In genomic region chr2:201709747-201710146, GRCh38 we compare ENCODE assay signal across 23 cellular contexts. TPM values are rescaled to one million over a fixed set of nuclear protein-coding genes. Genes with fewer than 3 reads are reported as not detected.
DNase-seq lines count a peak whose midpoint lies in the region; ATAC-seq, FAIRE-seq and TF ChIP-seq lines count a peak whose summit lies in the region.
"Had no signal": no experiment of that assay in that cellular context is flagged by ENCODE, and none has a peak within 500 bp of the region (broad histone marks: within the 10 kb centered on the region; RNA-seq: fewer than 3 reads in every experiment).

No MANE protein-coding gene starts in this region.

- H4K20me1 ChIP-seq in mammary epithelial cell (ENCODE audit: insufficient read depth, low read length) (no peaks in the 10 kb centered on the region), astrocyte (ENCODE audit: insufficient read depth, low read length) (no peaks in the 10 kb centered on the region), PC-9 (ENCODE audit: insufficient read depth) (no peaks in the 10 kb centered on the region)

- H3K4me1 Mint-ChIP-seq in MCF 10A (ENCODE audit: insufficient read depth, unreplicated experiment) (no peaks in the 10 kb centered on the region), astrocyte (ENCODE audit: low read depth, unreplicated experiment) (peaks cover 2% of the 10 kb centered on the region)
- H3K4me1 Mint-ChIP-seq: GM23338 had no signal

- dilution Hi-C loops in mammary epithelial cell (cut with HindIII; ENCODE audit: low sequenced_read_pairs), result no loop called here

- peaks cover 2% of the 10 kb centered on the region for H3F3A ChIP-seq in PC-9 (ENCODE audit: insufficient read depth, low read depth)

- H3K4me2 ChIP-seq in mammary epithelial cell (ENCODE audit: insufficient read depth, low read depth, low read length) (no peak overlapping the region), astrocyte (ENCODE audit: low read length) (no peak overlapping the region), PC-9 (no peak overlapping the region)
- H3K4me2 ChIP-seq: GM23338 had no signal

- in situ Hi-C loops in mammary epithelial cell (cut with MboI; ENCODE audit: low sequenced_read_pairs in 2 of 2), result no loop called here
- in situ Hi-C loops in SK-MEL-5 (cut with HindIII; ENCODE audit: low pct_unique_long_range_greater_than_20kb, low sequenced_read_pairs), result no loop called here

- H3K27ac ChIP-seq in mammary epithelial cell (ENCODE audit: insufficient read depth, low read depth, low read length), result no peak overlapping the region
- H3K27ac ChIP-seq in astrocyte (ENCODE audit: low read depth, low read length), result no peak overlapping the region
- no peak overlapping the region for H3K27ac ChIP-seq in PC-9
- no peak overlapping the region for H3K27ac ChIP-seq in gastroesophageal sphincter
- H3K27ac ChIP-seq: 22Rv1 had no signal

- CTCF ChIA-PET in mammary epithelial cell (lab: Charles Lee; ENCODE audit: low non-redundant PET), result interaction anchor here (0.7 kb wide), 1 partner anchor 347 kb away, joined by 3 read pairs; no protein-coding TSS in a partner anchor
- CTCF ChIA-PET in MCF 10A (lab: Yijun Ruan, JAX), result interaction anchor here (0.6 to 1.0 kb wide), 3 partner anchors 14 to 900 kb away, joined by 3 read pairs; no protein-coding TSS in a partner anchor
- CTCF ChIA-PET in PC-9 (lab: Charles Lee), result no interaction called here

- H3K27me3 Mint-ChIP-seq in MCF 10A (ENCODE audit: insufficient read depth, unreplicated experiment) (no peaks in the 10 kb centered on the region), astrocyte (ENCODE audit: low read depth, unreplicated experiment) (no peaks in the 10 kb centered on the region)

- ATAC-seq in gastroesophageal sphincter, result no peak
- ATAC-seq: GM12878, GM23338, HCT116 had no signal

- H3K36me3 Mint-ChIP-seq in MCF 10A (ENCODE audit: insufficient read depth, unreplicated experiment) (peaks cover 61% of the 10 kb centered on the region), astrocyte (ENCODE audit: low read depth, unreplicated experiment) (peaks cover 18% of the 10 kb centered on the region)

- TF ChIP-seq CTCF in mammary epithelial cell (conservative IDR thresholded peaks at IDR 0.05 in 1 of 2, IDR thresholded peaks at IDR 0.05 in 1 of 2; ENCODE audit: extremely low read depth in 1 of 2, insufficient read depth in 1 of 2, low read depth in 1 of 2, low read length in 2 of 2), result no peak
- TF ChIP-seq CTCF in MCF 10A (IDR thresholded peaks at IDR 0.05; ENCODE audit: unreplicated experiment), result no peak
- TF ChIP-seq CTCF in astrocyte (IDR thresholded peaks at IDR 0.05; ENCODE audit: insufficient read depth, low read depth, low read length), result no peak
- no peak for TF ChIP-seq CTCF in PC-9 (conservative IDR thresholded peaks at IDR 0.05)
- TF ChIP-seq CTCF in gastroesophageal sphincter (IDR thresholded peaks at IDR 0.05), result no peak

- no peak for TF ChIP-seq EP300 in gastroesophageal sphincter (IDR thresholded peaks at IDR 0.05)

- H2AFZ ChIP-seq in mammary epithelial cell (ENCODE audit: low read depth, low read length) (no peak overlapping the region), astrocyte (ENCODE audit: low read depth, low read length) (no peak overlapping the region), PC-9 (no peak overlapping the region)
- H2AFZ ChIP-seq: GM23338 had no signal

- H3K4me3 Mint-ChIP-seq in MCF 10A (ENCODE audit: unreplicated experiment), result no peak overlapping the region
- no peak overlapping the region for H3K4me3 Mint-ChIP-seq in astrocyte (ENCODE audit: unreplicated experiment)
- H3K4me3 Mint-ChIP-seq: GM23338 had no signal

- no peak for FAIRE-seq in astrocyte (lab: Jason Lieb, UNC)
- FAIRE-seq: GM12878 had no signal

- H3K4me3 ChIP-seq in mammary epithelial cell (replicated peaks in 1 of 3; ENCODE audit: insufficient read depth in 1 of 3, low read depth in 2 of 3, low read length in 3 of 3) (no peak overlapping the region), astrocyte (ENCODE audit: insufficient read depth, low read depth, low read length) (no peak overlapping the region), PC-9 (no peak overlapping the region), gastroesophageal sphincter (no peak overlapping the region)
- H3K4me3 ChIP-seq: GM12878, GM23338 had no signal

- H3K36me3 ChIP-seq in mammary epithelial cell (ENCODE audit: insufficient read depth, low read length), result peaks cover 37% of the 10 kb centered on the region
- peaks cover 26% of the 10 kb centered on the region for H3K36me3 ChIP-seq in astrocyte (ENCODE audit: insufficient read depth, low read length)
- H3K36me3 ChIP-seq in PC-9 (ENCODE audit: low read depth), result peaks cover 8% of the 10 kb centered on the region
- peaks cover 4 to 89% of the 10 kb centered on the region in 2 donors for H3K36me3 ChIP-seq in gastroesophageal sphincter

- no peaks in the 10 kb centered on the region for H3K9me3 Mint-ChIP-seq in MCF 10A (ENCODE audit: unreplicated experiment)
- no peaks in the 10 kb centered on the region for H3K9me3 Mint-ChIP-seq in astrocyte (ENCODE audit: unreplicated experiment)
- H3K9me3 Mint-ChIP-seq: GM23338 had no signal

- BruUV-seq in mammary epithelial cell (replicated peaks; lab: Mats Ljungman, UMichigan), result no TSS peak
- no TSS peak for BruUV-seq in MCF 10A (replicated peaks; lab: Mats Ljungman, UMichigan)
- BruUV-seq in PC-9 (replicated peaks; lab: Mats Ljungman, UMichigan), result no TSS peak

- DNase-seq in mammary epithelial cell, result peak; percentile 72
- DNase-seq in MCF 10A (ENCODE audit: unreplicated experiment), result no peak
- DNase-seq in SK-MEL-5 (ENCODE audit: low read depth, low spot score), result peak; percentile 88
- peak; percentile 32 for DNase-seq in astrocyte (ENCODE audit: low read depth)
- DNase-seq in PC-9, result no peak
- DNase-seq in superior temporal gyrus (ENCODE audit: extremely low spot score), result no peak
- no peak for DNase-seq in amniotic stem cell (lab: John Stamatoyannopoulos, UW)
- DNase-seq: COR-L47, DMS153, GF-D8, NCI-H1105 treated with DMSO at 0.1 percent for 48 hours, NCI-H1694 treated with DMSO at 0.1 percent for 48 hours, NCI-H2107, NCI-H510A, NCI-H748 treated with DMSO at 0.1 percent for 48 hours, OCI-M1, RPMI8226, SIG-M5 had no signal

- TF ChIP-seq POLR2A in gastroesophageal sphincter (IDR thresholded peaks at IDR 0.05), result no peak

- no peaks in the 10 kb centered on the region for H3K9me3 ChIP-seq in mammary epithelial cell (replicated peaks; ENCODE audit: insufficient read depth, low read length)
- H3K9me3 ChIP-seq in astrocyte (ENCODE audit: insufficient read depth, low read depth, low read length), result no peaks in the 10 kb centered on the region
- no peaks in the 10 kb centered on the region for H3K9me3 ChIP-seq in PC-9 (ENCODE audit: insufficient read depth, low read depth)
- H3K9me3 ChIP-seq in gastroesophageal sphincter, result no peaks in the 10 kb centered on the region

- POLR2A ChIA-PET in MCF 10A (lab: Yijun Ruan, JAX), result interaction anchor here (0.9 kb wide), 1 partner anchor 477 kb away, joined by 3 read pairs; no protein-coding TSS in a partner anchor
- POLR2A ChIA-PET in PC-9 (lab: Charles Lee; ENCODE audit: unreplicated experiment), result no interaction called here

- intact Hi-C loops in mammary epithelial cell (cut with micrococcal nuclease), result no loop called here
- intact Hi-C loops in MCF 10A (cut with micrococcal nuclease), result loop anchor here (10.0 kb wide), 1 partner anchor 475 kb away; no protein-coding TSS in a partner anchor
- intact Hi-C loops in PC-9 (cut with micrococcal nuclease; ENCODE audit: unreplicated experiment), result loop anchor here (2.0 kb wide), 1 partner anchor 473 kb away; no protein-coding TSS in a partner anchor

- H3K79me2 ChIP-seq in mammary epithelial cell (ENCODE audit: insufficient read depth, low read length) (no peaks in the 10 kb centered on the region), astrocyte (ENCODE audit: insufficient read depth, low read length) (no peaks in the 10 kb centered on the region), PC-9 (ENCODE audit: low read depth) (no peaks in the 10 kb centered on the region)

- no peak overlapping the region for H3K27ac Mint-ChIP-seq in MCF 10A (ENCODE audit: low read depth, unreplicated experiment)
- no peak overlapping the region for H3K27ac Mint-ChIP-seq in astrocyte (ENCODE audit: unreplicated experiment)
- H3K27ac Mint-ChIP-seq: GM23338 had no signal

- WGBS in mammary epithelial cell (ENCODE audit: low coverage, missing lambda C conversion rate), result 22% methylated on average over 5 of the region's 5 CpGs
- 84 to 94% methylated on average over 5 of the region's 5 CpGs for WGBS in gastroesophageal sphincter (ENCODE audit: low coverage in 1 of 2), 2 donors

- no peak overlapping the region for H3K9ac ChIP-seq in mammary epithelial cell (ENCODE audit: insufficient read depth, low read length)
- no peak overlapping the region for H3K9ac ChIP-seq in astrocyte (ENCODE audit: low read length)

- no peaks in the 10 kb centered on the region for H3K4me1 ChIP-seq in mammary epithelial cell (ENCODE audit: insufficient read depth, low read length)
- no peaks in the 10 kb centered on the region for H3K4me1 ChIP-seq in astrocyte (ENCODE audit: insufficient read depth, low read length)
- H3K4me1 ChIP-seq in PC-9 (replicated peaks; ENCODE audit: insufficient read depth), result no peaks in the 10 kb centered on the region
- H3K4me1 ChIP-seq in gastroesophageal sphincter, result no peaks in the 10 kb centered on the region

- no peaks in the 10 kb centered on the region for H3K9me2 ChIP-seq in PC-9 (ENCODE audit: insufficient read depth)

- no peaks in the 10 kb centered on the region for H3K27me3 ChIP-seq in mammary epithelial cell (ENCODE audit: insufficient read depth, low read length)
- no peaks in the 10 kb centered on the region for H3K27me3 ChIP-seq in astrocyte (ENCODE audit: insufficient read depth, low read length)
- H3K27me3 ChIP-seq in PC-9 (ENCODE audit: insufficient read depth, low read depth), result no peaks in the 10 kb centered on the region
- H3K27me3 ChIP-seq in gastroesophageal sphincter, result no peaks in the 10 kb centered on the region

RNA-seq across cellular contexts. Expression of gene MPP4, which starts 11.3 kb away (rescaled TPM):
- under 1 TPM; 0.50 to 0.59 TPM for total RNA-seq in mammary epithelial cell
- polyA plus RNA-seq in mammary epithelial cell, result 0.14 TPM
- not detected for polyA minus RNA-seq in mammary epithelial cell
- total RNA-seq in MCF 10A (2022), result 0.29 TPM in 1 of 2 replicates, not detected in the other
- 0.11 TPM in 1 of 2 replicates, not detected in the other for total RNA-seq in SK-MEL-5 (2014; rRNA removed; shearing (Covaris generic))
- not detected in 2 replicates for polyA plus RNA-seq in SK-MEL-5 (2015; cell fraction: cytosol; rRNA removed)
- 0.26 TPM in 1 of 2 replicates, not detected in the other for polyA plus RNA-seq in SK-MEL-5 (2015; cell fraction: nucleus; rRNA removed)
- 1.0 and 2.9 TPM in 2 replicates for total RNA-seq in astrocyte
- total RNA-seq in PC-9 (2021), result not detected in 2 replicates
- under 1 TPM in 2 of 4 donors, not detected in 2; 0.27 to 0.35 TPM for total RNA-seq in gastroesophageal sphincter
- total RNA-seq: GM12878, GM23338 had no signal
- polyA plus RNA-seq: GM23338 had no signal

Comparison
In these comparisons a context has a peak if more than half of its experiments do, and no peak if none do; other contexts are left out.
1. DNase-seq: peak in mammary epithelial cell (single experiment), SK-MEL-5 (single experiment) and astrocyte (single experiment); none in MCF 10A (single experiment), PC-9 (0 of 2), superior temporal gyrus (single experiment) and amniotic stem cell (single experiment).